ENCODE assay signal across 14 cellular contexts in the genomic region with DNA sequence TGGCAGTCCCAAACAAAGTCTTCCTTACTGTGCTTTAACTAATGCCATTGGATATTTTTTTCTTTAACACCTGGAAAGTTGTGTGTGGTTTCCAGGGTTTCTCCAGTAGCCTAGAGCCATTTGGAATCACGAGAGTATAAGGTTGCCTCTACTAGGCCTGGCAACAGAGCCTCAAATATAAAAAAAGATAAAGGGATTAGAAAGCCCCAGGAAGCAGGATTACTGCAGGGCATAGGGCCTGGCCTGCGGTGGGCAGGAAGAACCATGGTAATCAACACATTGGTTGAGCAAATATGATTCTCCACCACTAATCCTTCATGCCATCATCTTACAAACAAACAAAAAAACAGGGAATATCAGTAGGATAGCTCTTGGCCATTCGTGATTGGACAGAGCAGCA.
DNase-seq lines count a peak whose midpoint lies in the region; ATAC-seq and TF ChIP-seq lines count a peak whose summit lies in the region.
"Had no signal": no experiment of that assay in that cellular context is flagged by ENCODE, and none has a peak within 500 bp of the region (broad histone marks: within the 10 kb centered on the region; RNA-seq: fewer than 3 reads in every experiment).

No MANE protein-coding gene starts in this region.

- no peak overlapping the region for H3K27ac Mint-ChIP-seq in activated T-cell treated with anti-CD3 and anti-CD28 coated beads, Interleukin-2, amount 50 U/mL, for 24 hours
- H3K27ac Mint-ChIP-seq: CD4-positive, alpha-beta memory T cell had no signal

- no peak for TF ChIP-seq POLR2A in uterus (IDR thresholded peaks at IDR 0.05)

- intact Hi-C loops in uterus (cut with DNase I; ENCODE audit: low total_unique reads) = no loop called here

- no peaks in the 10 kb centered on the region for H3K27me3 Mint-ChIP-seq in activated T-cell treated with anti-CD3 and anti-CD28 coated beads, Interleukin-2, amount 50 U/mL, for 24 hours

- H3K36me3 ChIP-seq in BLaER1 (no peaks in the 10 kb centered on the region), uterus (no peaks in the 10 kb centered on the region)

- no peaks in the 10 kb centered on the region for H3K27me3 ChIP-seq in BLaER1
- no peaks in the 10 kb centered on the region for H3K27me3 ChIP-seq in uterus

- peak overlapping the region; percentile 1; the same call in 1 of the 2 replicates for H3K4me2 ChIP-seq in BLaER1
- H3K4me2 ChIP-seq: A549 had no signal

- no peak for ATAC-seq in HG02885 (IDR thresholded peaks at IDR 0.05; ENCODE audit: poor library complexity, unreplicated experiment)
- ATAC-seq: A549, GM12878, K562 had no signal

- no peaks in the 10 kb centered on the region for H4K20me1 ChIP-seq in BLaER1

- H3K9me3 ChIP-seq in BLaER1 = peaks cover 30% of the 10 kb centered on the region
- no peaks in the 10 kb centered on the region for H3K9me3 ChIP-seq in uterus

- H3K4me1 ChIP-seq in BLaER1 = peaks cover 13% of the 10 kb centered on the region
- peaks cover 7 to 10% of the 10 kb centered on the region in 2 donors for H3K4me1 ChIP-seq in uterus
- H3K4me1 ChIP-seq: A549 had no signal

- no peak for DNase-seq in uterus
- DNase-seq in activated T-cell treated with anti-CD3 and anti-CD28 coated beads, Interleukin-2, amount 50 U/mL, for 24 hours = no peak
- DNase-seq: AML-193; CD4-positive, alpha-beta memory T cell; DMS79; GOT3; HCEC 1CT had no signal

- H3K27ac ChIP-seq in BLaER1 = no peak overlapping the region
- H3K27ac ChIP-seq in C4-2B = peak overlapping the region; percentile 67
- peak overlapping the region; percentile 50 for H3K27ac ChIP-seq in VCaP
- H3K27ac ChIP-seq in uterus = peak overlapping the region; percentile 64 to 74
- H3K27ac ChIP-seq: A549 had no signal

- H3K4me3 Mint-ChIP-seq in activated T-cell treated with anti-CD3 and anti-CD28 coated beads, Interleukin-2, amount 50 U/mL, for 24 hours = no peak overlapping the region
- H3K4me3 Mint-ChIP-seq: CD4-positive, alpha-beta memory T cell had no signal

- TF ChIP-seq CTCF in C4-2B (conservative IDR thresholded peaks at IDR 0.05) = no peak
- TF ChIP-seq CTCF in VCaP (conservative IDR thresholded peaks at IDR 0.05) = no peak
- TF ChIP-seq CTCF in uterus (IDR thresholded peaks at IDR 0.05) = no peak

- H3K9me3 Mint-ChIP-seq in activated T-cell treated with anti-CD3 and anti-CD28 coated beads, Interleukin-2, amount 50 U/mL, for 24 hours = peaks cover under 1% of the 10 kb centered on the region

- H3K9ac ChIP-seq in BLaER1 = no peak overlapping the region

- no peak overlapping the region for H3K4me3 ChIP-seq in BLaER1
- H3K4me3 ChIP-seq in uterus = no peak overlapping the region
- H3K4me3 ChIP-seq: A549, GM12878, K562 had no signal

- no peaks in the 10 kb centered on the region for H3K36me3 Mint-ChIP-seq in activated T-cell treated with anti-CD3 and anti-CD28 coated beads, Interleukin-2, amount 50 U/mL, for 24 hours (ENCODE audit: low read depth)
- H3K36me3 Mint-ChIP-seq: CD4-positive, alpha-beta memory T cell had no signal

- H3K4me1 Mint-ChIP-seq in activated T-cell treated with anti-CD3 and anti-CD28 coated beads, Interleukin-2, amount 50 U/mL, for 24 hours (ENCODE audit: low read depth) = peaks cover 2% of the 10 kb centered on the region
